In the genomic region with DNA sequence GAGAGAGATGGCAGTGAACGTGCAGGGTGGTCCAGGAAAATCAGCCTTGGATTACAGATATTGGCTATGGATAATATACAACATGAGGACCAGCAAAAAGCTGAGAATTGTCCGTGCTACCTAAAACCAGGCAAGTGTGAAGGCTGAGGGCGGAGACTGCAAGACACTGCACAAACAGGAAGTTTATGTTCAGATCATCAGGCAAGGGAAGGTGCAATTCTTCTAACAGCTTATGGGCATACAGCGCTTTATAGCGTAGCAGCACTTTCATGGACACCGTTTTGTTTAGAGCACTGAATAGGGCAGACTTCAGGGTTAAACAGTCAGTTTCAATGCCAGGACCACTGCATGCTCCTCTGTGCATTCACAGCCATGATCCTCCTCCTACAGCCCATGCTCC, we compare ENCODE assay signal across 15 cellular contexts.
DNase-seq lines count a peak whose midpoint lies in the region; ATAC-seq and TF ChIP-seq lines count a peak whose summit lies in the region.
"Had no signal": no experiment of that assay in that cellular context is flagged by ENCODE, and none has a peak within 500 bp of the region (broad histone marks: within the 10 kb centered on the region; RNA-seq: fewer than 3 reads in every experiment).

No MANE protein-coding gene starts in this region.

- H3K27ac ChIP-seq in CD4-positive, CD25-positive, alpha-beta regulatory T cell (ENCODE audit: insufficient read depth, low read length, poor library complexity, severe bottlenecking): no peak overlapping the region
- H3K27ac ChIP-seq: 22Rv1, BLaER1, HL-60 had no signal

- TF ChIP-seq CTCF in mucosa of descending colon (IDR thresholded peaks at IDR 0.05): no peak

- intact Hi-C loops in mucosa of descending colon (cut with DNase I, micrococcal nuclease): no loop called here

- H3K36me3 ChIP-seq in CD4-positive, CD25-positive, alpha-beta regulatory T cell (ENCODE audit: control insufficient read depth, insufficient read depth, low read length): no peaks in the 10 kb centered on the region
- H3K36me3 ChIP-seq in mucosa of descending colon (ENCODE audit: low read depth): no peaks in the 10 kb centered on the region
- H3K36me3 ChIP-seq: BLaER1 had no signal

- H3K27me3 Mint-ChIP-seq in CD4-positive, CD25-positive, alpha-beta regulatory T cell: no peaks in the 10 kb centered on the region

- peaks cover 0 to 4% (median 0%) of the 10 kb centered on the region in 7 donors for H3K9me3 Mint-ChIP-seq in CD4-positive, CD25-positive, alpha-beta regulatory T cell
- H3K9me3 Mint-ChIP-seq: GM23338 had no signal

- H3K27me3 ChIP-seq in CD4-positive, CD25-positive, alpha-beta regulatory T cell (ENCODE audit: control insufficient read depth, insufficient read depth, low read length): no peaks in the 10 kb centered on the region
- H3K27me3 ChIP-seq: BLaER1 had no signal

- no peaks in the 10 kb centered on the region for H3K36me3 Mint-ChIP-seq in CD4-positive, CD25-positive, alpha-beta regulatory T cell

- DNase-seq in DMS153 (lab: John Stamatoyannopoulos, UW): peak; percentile 2
- DNase-seq in DMS153 treated with DMSO at 0.1 percent for 48 hours (lab: John Stamatoyannopoulos, UW; ENCODE audit: unreplicated experiment): no peak
- DNase-seq in CD4-positive, CD25-positive, alpha-beta regulatory T cell: peak in 2 of 3 donors; percentile 2 to 25
- DNase-seq in central memory CD4-positive, alpha-beta T cell: peak; percentile 4
- no peak for DNase-seq in mucosa of descending colon
- DNase-seq in HT-29 (ENCODE audit: low spot score): no peak
- DNase-seq in NCI-H146 (lab: John Stamatoyannopoulos, UW): no peak
- DNase-seq: AML-193, H9 had no signal

- peak overlapping the region in 1 of 3 donors; percentile 64 for H3K27ac Mint-ChIP-seq in CD4-positive, CD25-positive, alpha-beta regulatory T cell
- H3K27ac Mint-ChIP-seq: GM23338, H9 had no signal

- peaks cover 0 to 12% (median 3%) of the 10 kb centered on the region in 4 donors for H3K4me1 Mint-ChIP-seq in CD4-positive, CD25-positive, alpha-beta regulatory T cell

- H3K4me3 Mint-ChIP-seq in CD4-positive, CD25-positive, alpha-beta regulatory T cell: peak overlapping the region in 1 of 4 donors; percentile 39
- H3K4me3 Mint-ChIP-seq: GM23338, H9 had no signal

- peak; percentile 37 to 55 for ATAC-seq in CD4-positive, CD25-positive, alpha-beta regulatory T cell (ENCODE audit: low read depth in 2 of 2)
- ATAC-seq in mucosa of descending colon: peak; percentile 23
- ATAC-seq in HG02588 (IDR thresholded peaks at IDR 0.05; ENCODE audit: unreplicated experiment): no peak
- ATAC-seq: GM23338, K562 had no signal

- H3K9me3 ChIP-seq in CD4-positive, CD25-positive, alpha-beta regulatory T cell (ENCODE audit: control insufficient read depth in 2 of 2, low read length in 2 of 2): no peaks in the 10 kb centered on the region
- no peaks in the 10 kb centered on the region for H3K9me3 ChIP-seq in mucosa of descending colon
- H3K9me3 ChIP-seq: BLaER1 had no signal

- no peak overlapping the region for H3K4me3 ChIP-seq in CD4-positive, CD25-positive, alpha-beta regulatory T cell (ENCODE audit: low read depth, low read length)
- H3K4me3 ChIP-seq in mucosa of descending colon: no peak overlapping the region
- H3K4me3 ChIP-seq: BLaER1, GM23338, K562 had no signal

- H3K4me1 ChIP-seq in CD4-positive, CD25-positive, alpha-beta regulatory T cell (ENCODE audit: control insufficient read depth, insufficient read depth, low read length, poor library complexity, severe bottlenecking): no peaks in the 10 kb centered on the region
- H3K4me1 ChIP-seq in mucosa of descending colon (ENCODE audit: low read depth): no peaks in the 10 kb centered on the region
- H3K4me1 ChIP-seq: BLaER1 had no signal

Comparison
In these comparisons a context has a peak if more than half of its experiments do, and no peak if none do; other contexts are left out.
1. DNase-seq: peak in DMS153 (single experiment), CD4-positive, CD25-positive, alpha-beta regulatory T cell (2 of 3) and central memory CD4-positive, alpha-beta T cell (single experiment); none in DMS153 treated with DMSO at 0.1 percent for 48 hours (single experiment), mucosa of descending colon (0 of 3), HT-29 (single experiment) and NCI-H146 (single experiment).